Comparison of ENCODE assay signal across 8 cellular contexts in genomic region chr19:56111601-56112312, GRCh38. TPM values are rescaled to one million over a fixed set of nuclear protein-coding genes. Genes with fewer than 3 reads are reported as not detected.
DNase-seq lines count a peak whose midpoint lies in the region; ATAC-seq, FAIRE-seq and TF ChIP-seq lines count a peak whose summit lies in the region.

No MANE protein-coding gene starts in this region.

- peak; percentile 99 for ATAC-seq in activated CD4-positive, alpha-beta T cell treated with anti-CD3 and anti-CD28 coated beads for 36 hours
- peak; percentile 69 for ATAC-seq in HG03342 (IDR thresholded peaks at IDR 0.05; ENCODE audit: unreplicated experiment)
- ATAC-seq in PC-3 = no peak; the same call in 1 of the 2 replicates

- POLR2A ChIA-PET in activated CD4-positive, alpha-beta T cell treated with anti-CD3 and anti-CD28 coated beads for 36 hours (lab: Charles Lee) = no interaction called here
- POLR2A ChIA-PET in activated CD4-positive, alpha-beta memory T cell treated with anti-CD3 and anti-CD28 coated beads, Interleukin-2, amount 10 ng/mL, durations not matched to agents 7 days and 5 days (lab: Charles Lee) = interaction anchor here (0.7 to 1.9 kb wide), 2 partner anchors 9 to 29 kb away, joined by 4 to 9 read pairs; partner anchors contain the start of genes ZNF444 and ZNF787
- POLR2A ChIA-PET in PC-3 (lab: Charles Lee; ENCODE audit: unreplicated experiment) = interaction anchor here (0.6 kb wide), 1 partner anchor 9 kb away, joined by 4 read pairs; no protein-coding TSS in a partner anchor

- H3F3A ChIP-seq in PC-3 (ENCODE audit: low read length, unreplicated experiment) = no peaks in the 10 kb centered on the region

- peaks cover 0 to 92% of the 10 kb centered on the region in 2 donors for H3K4me1 ChIP-seq in right atrium auricular region
- peaks cover 3 to 31% of the 10 kb centered on the region in 2 donors for H3K4me1 ChIP-seq in small intestine (ENCODE audit: control insufficient read depth in 2 of 2, insufficient read depth in 1 of 2, low read depth in 1 of 2, low read length in 1 of 2)
- H3K4me1 ChIP-seq in PC-3 (ENCODE audit: insufficient read depth, low read length) = no peaks in the 10 kb centered on the region

- no peak for FAIRE-seq in small intestine (lab: Jason Lieb, UNC)

- intact Hi-C loops in activated CD4-positive, alpha-beta T cell treated with anti-CD3 and anti-CD28 coated beads for 36 hours (cut with DNase I, micrococcal nuclease) = loop anchor here in 1 of 2 experiments (1.0 kb wide), 2 partner anchors 10 to 29 kb away; partner anchors contain the start of gene ZNF787
- intact Hi-C loops in PC-3 (cut with micrococcal nuclease) = no loop called here

- H3K27ac ChIP-seq in right atrium auricular region (peak overlapping the region; percentile 78 to 84), small intestine (ENCODE audit: low read depth in 1 of 2, low read length in 1 of 2) (peak overlapping the region; percentile 49 to 69), PC-3 (ENCODE audit: low read length) (no peak overlapping the region)

- BruUV-seq in PC-3 (replicated peaks; lab: Mats Ljungman, UMichigan) = no TSS peak

- H3K9me3 ChIP-seq in right atrium auricular region = no peaks in the 10 kb centered on the region
- H3K9me3 ChIP-seq in small intestine (ENCODE audit: control insufficient read depth, low read depth) = no peaks in the 10 kb centered on the region
- H3K9me3 ChIP-seq in PC-3 (ENCODE audit: low read length) = no peaks in the 10 kb centered on the region

- peak overlapping the region; percentile 86 for H3K27ac Mint-ChIP-seq in activated CD4-positive, alpha-beta T cell treated with anti-CD3 and anti-CD28 coated beads for 36 hours
- H3K27ac Mint-ChIP-seq in activated CD4-positive, alpha-beta memory T cell treated with anti-CD3 and anti-CD28 coated beads, Interleukin-2, amount 10 ng/mL, durations not matched to agents 7 days and 5 days = no peak overlapping the region

- CTCF ChIA-PET in activated CD4-positive, alpha-beta T cell treated with anti-CD3 and anti-CD28 coated beads for 36 hours (lab: Charles Lee) = interaction anchor here (1.0 kb wide), 1 partner anchor 32 kb away, joined by 5 read pairs; no protein-coding TSS in a partner anchor
- CTCF ChIA-PET in activated CD4-positive, alpha-beta memory T cell treated with anti-CD3 and anti-CD28 coated beads, Interleukin-2, amount 10 ng/mL, durations not matched to agents 7 days and 5 days (lab: Charles Lee) = no interaction called here
- CTCF ChIA-PET in PC-3 (lab: Charles Lee) = no interaction called here

- peaks cover 8% of the 10 kb centered on the region for H3K36me3 Mint-ChIP-seq in activated CD4-positive, alpha-beta T cell treated with anti-CD3 and anti-CD28 coated beads for 36 hours (ENCODE audit: low read depth)
- peaks cover 3% of the 10 kb centered on the region for H3K36me3 Mint-ChIP-seq in activated CD4-positive, alpha-beta memory T cell treated with anti-CD3 and anti-CD28 coated beads, Interleukin-2, amount 10 ng/mL, durations not matched to agents 7 days and 5 days (ENCODE audit: low read depth)

- H3K4me3 ChIP-seq in right atrium auricular region = no peak overlapping the region
- H3K4me3 ChIP-seq in small intestine (ENCODE audit: low read depth in 1 of 2, low read length in 2 of 2) = no peak overlapping the region
- H3K4me3 ChIP-seq in PC-3 (ENCODE audit: low read length) = no peak overlapping the region

- H3K9me3 Mint-ChIP-seq in activated CD4-positive, alpha-beta T cell treated with anti-CD3 and anti-CD28 coated beads for 36 hours (ENCODE audit: low read depth) = no peaks in the 10 kb centered on the region
- no peaks in the 10 kb centered on the region for H3K9me3 Mint-ChIP-seq in activated CD4-positive, alpha-beta memory T cell treated with anti-CD3 and anti-CD28 coated beads, Interleukin-2, amount 10 ng/mL, durations not matched to agents 7 days and 5 days

- no peak for TF ChIP-seq CTCF in right atrium auricular region (IDR thresholded peaks at IDR 0.05)
- TF ChIP-seq CTCF in PC-3 (conservative IDR thresholded peaks at IDR 0.05; ENCODE audit: low read depth, low read length) = no peak

- no peaks in the 10 kb centered on the region for H3K27me3 Mint-ChIP-seq in activated CD4-positive, alpha-beta T cell treated with anti-CD3 and anti-CD28 coated beads for 36 hours
- no peaks in the 10 kb centered on the region for H3K27me3 Mint-ChIP-seq in activated CD4-positive, alpha-beta memory T cell treated with anti-CD3 and anti-CD28 coated beads, Interleukin-2, amount 10 ng/mL, durations not matched to agents 7 days and 5 days

- H3K27me3 ChIP-seq in right atrium auricular region = no peaks in the 10 kb centered on the region
- no peaks in the 10 kb centered on the region for H3K27me3 ChIP-seq in small intestine (ENCODE audit: control insufficient read depth in 2 of 2, insufficient read depth in 2 of 2, low read length in 2 of 2)
- H3K27me3 ChIP-seq in PC-3 (ENCODE audit: low read length) = no peaks in the 10 kb centered on the region

- peaks cover 100% of the 10 kb centered on the region for H3K79me2 ChIP-seq in PC-3 (ENCODE audit: low read length)

- peak overlapping the region; percentile 41 for H3K4me3 Mint-ChIP-seq in activated CD4-positive, alpha-beta T cell treated with anti-CD3 and anti-CD28 coated beads for 36 hours
- H3K4me3 Mint-ChIP-seq in activated CD4-positive, alpha-beta memory T cell treated with anti-CD3 and anti-CD28 coated beads, Interleukin-2, amount 10 ng/mL, durations not matched to agents 7 days and 5 days = no peak overlapping the region

- H3K9ac ChIP-seq in PC-3 (ENCODE audit: low read length) = no peak overlapping the region

- no peaks in the 10 kb centered on the region for H3K9me2 ChIP-seq in PC-3 (replicated peaks; ENCODE audit: low read length)

- H4K20me1 ChIP-seq in PC-3 (ENCODE audit: low read length) = peaks cover 71% of the 10 kb centered on the region

- DNase-seq in activated CD4-positive, alpha-beta T cell treated with anti-CD3 and anti-CD28 coated beads for 36 hours = peak; percentile 91
- DNase-seq in activated CD4-positive, alpha-beta T cell treated with anti-CD3 and anti-CD28 coated beads, Interleukin-2, amount 50 U/mL, for 4 hours = no peak
- peak; percentile 41 for DNase-seq in activated CD4-positive, alpha-beta memory T cell treated with anti-CD3 and anti-CD28 coated beads, Interleukin-2, amount 10 ng/mL, durations not matched to agents 7 days and 5 days
- DNase-seq in right atrium auricular region (ENCODE audit: low spot score) (peak; percentile 66), small intestine (peak; percentile 88), PC-3 (no peak), NCI-H2171 treated with DMSO at 0.1 percent for 48 hours (lab: John Stamatoyannopoulos, UW) (no peak)

- H3K4me2 ChIP-seq in PC-3 (ENCODE audit: low read length) = no peak overlapping the region

- H3K4me1 Mint-ChIP-seq in activated CD4-positive, alpha-beta T cell treated with anti-CD3 and anti-CD28 coated beads for 36 hours = peaks cover 56% of the 10 kb centered on the region
- H3K4me1 Mint-ChIP-seq in activated CD4-positive, alpha-beta memory T cell treated with anti-CD3 and anti-CD28 coated beads, Interleukin-2, amount 10 ng/mL, durations not matched to agents 7 days and 5 days = peaks cover 31% of the 10 kb centered on the region

- 15 to 30% (median 27%) methylated on average over 24 of the region's 24 CpGs for WGBS in small intestine, 3 donors

- H3K36me3 ChIP-seq in right atrium auricular region = no peaks in the 10 kb centered on the region
- no peaks in the 10 kb centered on the region for H3K36me3 ChIP-seq in small intestine (ENCODE audit: control insufficient read depth in 2 of 2, insufficient read depth in 2 of 2, low read length in 2 of 2)
- H3K36me3 ChIP-seq in PC-3 (ENCODE audit: low read depth, low read length) = peaks cover 3% of the 10 kb centered on the region; the same call in 1 of the 2 replicates

- H2AFZ ChIP-seq in PC-3 (ENCODE audit: low read length) = no peak overlapping the region

RNA-seq across cellular contexts. Expression of gene ZNF787, which starts 9.3 kb away (rescaled TPM):
- 10 to 100 TPM; 27.6 to 28.4 TPM for total RNA-seq in activated CD4-positive, alpha-beta T cell treated with anti-CD3 and anti-CD28 coated beads for 36 hours
- 10 to 100 TPM; 30.0 to 31.1 TPM for total RNA-seq in activated CD4-positive, alpha-beta memory T cell treated with anti-CD3 and anti-CD28 coated beads, Interleukin-2, amount 10 ng/mL, durations not matched to agents 7 days and 5 days
- total RNA-seq in right atrium auricular region (10 to 100 TPM in 1 of 2 donors, 1 to 10 TPM in 1; 6.0 to 11.8 TPM), PC-3 (2014; rRNA removed) (111 and 185 TPM in 2 replicates)
- polyA plus RNA-seq in small intestine = 10 to 100 TPM; 29.9 to 34.9 (median 30.2) TPM

RNA-seq across cellular contexts. Expression of gene ZNF444, which starts 29.3 kb away (rescaled TPM):
- total RNA-seq in activated CD4-positive, alpha-beta T cell treated with anti-CD3 and anti-CD28 coated beads for 36 hours = 10 to 100 TPM; 29.2 to 32.2 TPM
- 10 to 100 TPM; 25.7 to 26.3 TPM for total RNA-seq in activated CD4-positive, alpha-beta memory T cell treated with anti-CD3 and anti-CD28 coated beads, Interleukin-2, amount 10 ng/mL, durations not matched to agents 7 days and 5 days
- total RNA-seq in right atrium auricular region = 10 to 100 TPM; 26.1 to 30.9 TPM
- 10 to 100 TPM; 20.1 to 25.9 (median 24.6) TPM for polyA plus RNA-seq in small intestine
- 40.0 and 65.0 TPM in 2 replicates for total RNA-seq in PC-3 (2014; rRNA removed)

Comparison
In these comparisons a context has a peak if more than half of its experiments do, and no peak if none do; other contexts are left out.
1. DNase-seq: peak in activated CD4-positive, alpha-beta T cell treated with anti-CD3 and anti-CD28 coated beads for 36 hours (single experiment), activated CD4-positive, alpha-beta memory T cell treated with anti-CD3 and anti-CD28 coated beads, Interleukin-2, amount 10 ng/mL, durations not matched to agents 7 days and 5 days (single experiment), right atrium auricular region (single experiment) and small intestine (single experiment); none in activated CD4-positive, alpha-beta T cell treated with anti-CD3 and anti-CD28 coated beads, Interleukin-2, amount 50 U/mL, for 4 hours (0 of 2), PC-3 (single experiment) and NCI-H2171 treated with DMSO at 0.1 percent for 48 hours (single experiment).